18 cellular contexts compared by ENCODE assay signal in genomic region chr2:19548116-19548515, GRCh38.
DNase-seq lines count a peak whose midpoint lies in the region; ATAC-seq and TF ChIP-seq lines count a peak whose summit lies in the region.
"Had no signal": no experiment of that assay in that cellular context is flagged by ENCODE, and none has a peak within 500 bp of the region (broad histone marks: within the 10 kb centered on the region; RNA-seq: fewer than 3 reads in every experiment).

No MANE protein-coding gene starts in this region.

- H4K91ac ChIP-seq in mesenchymal stem cell (ENCODE audit: low read length), result peak overlapping the region; percentile 20

- H2AK5ac ChIP-seq in mesenchymal stem cell (ENCODE audit: low read length, severe bottlenecking), result no peak overlapping the region

- peaks cover 0 to 7% of the 10 kb centered on the region in 2 donors for H3K9me3 Mint-ChIP-seq in stimulated activated naive CD8-positive, alpha-beta T cell treated with anti-CD3 and anti-CD28 coated beads, Interleukin-15, amount 100 ng/mL, for 72 hours
- H3K9me3 Mint-ChIP-seq in stimulated activated effector memory CD8-positive, alpha-beta T cell treated with anti-CD3 and anti-CD28 coated beads, Interleukin-12 subunit alpha, Interleukin-12 subunit beta, amount 100 ng/mL, for 72 hours, result no peaks in the 10 kb centered on the region
- H3K9me3 Mint-ChIP-seq in activated naive CD4-positive, alpha-beta T cell treated with anti-CD3 and anti-CD28 coated beads for 36 hours, result no peaks in the 10 kb centered on the region
- peaks cover 4% of the 10 kb centered on the region; the same call in 1 of the 2 replicates for H3K9me3 Mint-ChIP-seq in WTC11
- H3K9me3 Mint-ChIP-seq: CD4-positive, alpha-beta memory T cell had no signal

- H3K9ac ChIP-seq in mesenchymal stem cell (ENCODE audit: low read length), result no peak overlapping the region
- H3K9ac ChIP-seq: BLaER1, GM23248 had no signal

- no peaks in the 10 kb centered on the region for H3K4me1 Mint-ChIP-seq in stimulated activated naive CD8-positive, alpha-beta T cell treated with anti-CD3 and anti-CD28 coated beads, Interleukin-15, amount 100 ng/mL, for 72 hours
- no peaks in the 10 kb centered on the region for H3K4me1 Mint-ChIP-seq in stimulated activated effector memory CD8-positive, alpha-beta T cell treated with anti-CD3 and anti-CD28 coated beads, Interleukin-12 subunit alpha, Interleukin-12 subunit beta, amount 100 ng/mL, for 72 hours
- no peaks in the 10 kb centered on the region for H3K4me1 Mint-ChIP-seq in activated naive CD4-positive, alpha-beta T cell treated with anti-CD3 and anti-CD28 coated beads for 36 hours (ENCODE audit: low read depth)
- H3K4me1 Mint-ChIP-seq in WTC11, result no peaks in the 10 kb centered on the region
- H3K4me1 Mint-ChIP-seq: CD14-positive monocyte; CD4-positive, alpha-beta memory T cell; IgD-negative memory B cell had no signal

- H2BK120ac ChIP-seq in mesenchymal stem cell (ENCODE audit: low read depth, low read length), result no peak overlapping the region

- no peaks in the 10 kb centered on the region for H3K79me1 ChIP-seq in mesenchymal stem cell (replicated peaks; ENCODE audit: low read length, poor library complexity, severe bottlenecking)

- TF ChIP-seq CTCF in WTC11 (IDR thresholded peaks at IDR 0.05), result no peak

- no peak overlapping the region for H3K18ac ChIP-seq in mesenchymal stem cell (ENCODE audit: low read depth in 1 of 2, low read length in 2 of 2)

- H3K4me2 ChIP-seq in mesenchymal stem cell (ENCODE audit: low read length, poor library complexity, severe bottlenecking), result no peak overlapping the region
- H3K4me2 ChIP-seq: BLaER1 had no signal

- WGBS in mesenchymal stem cell, result 100% methylated on average over 1 of the region's 1 CpG

- H2BK15ac ChIP-seq in mesenchymal stem cell (ENCODE audit: low read depth, poor library complexity, severe bottlenecking), result peak overlapping the region; percentile 12

- H4K8ac ChIP-seq in mesenchymal stem cell (ENCODE audit: low read length), result peak overlapping the region; percentile 28

- H3K4me3 Mint-ChIP-seq in stimulated activated naive CD8-positive, alpha-beta T cell treated with anti-CD3 and anti-CD28 coated beads, Interleukin-15, amount 100 ng/mL, for 72 hours, result no peak overlapping the region
- no peak overlapping the region for H3K4me3 Mint-ChIP-seq in stimulated activated effector memory CD8-positive, alpha-beta T cell treated with anti-CD3 and anti-CD28 coated beads, Interleukin-12 subunit alpha, Interleukin-12 subunit beta, amount 100 ng/mL, for 72 hours
- H3K4me3 Mint-ChIP-seq in activated naive CD4-positive, alpha-beta T cell treated with anti-CD3 and anti-CD28 coated beads for 36 hours, result no peak overlapping the region
- H3K4me3 Mint-ChIP-seq in WTC11, result no peak overlapping the region
- H3K4me3 Mint-ChIP-seq: CD14-positive monocyte; CD4-positive, alpha-beta memory T cell; IgD-negative memory B cell had no signal

- DNase-seq in stimulated activated naive CD8-positive, alpha-beta T cell treated with anti-CD3 and anti-CD28 coated beads, Interleukin-15, amount 100 ng/mL, for 72 hours, result no peak
- DNase-seq in stimulated activated naive CD8-positive, alpha-beta T cell treated with anti-CD3 and anti-CD28 coated beads, Interleukin-15, Interleukin-2, amounts not matched to agents 100 U/mL and 50 U/mL, for 24 hours, result no peak
- DNase-seq in mesenchymal stem cell (no peak), WTC11 (ENCODE audit: low spot score) (no peak)
- DNase-seq in stimulated activated effector memory CD8-positive, alpha-beta T cell treated with anti-CD3 and anti-CD28 coated beads, Interleukin-12 subunit alpha, Interleukin-12 subunit beta, amount 100 ng/mL, for 72 hours (ENCODE audit: low spot score in 2 of 2), result no peak
- no peak for DNase-seq in activated naive CD4-positive, alpha-beta T cell treated with anti-CD3 and anti-CD28 coated beads for 36 hours
- DNase-seq: 8988T; CD4-positive, alpha-beta memory T cell; DMS79 treated with DMSO at 0.1 percent for 48 hours; GF-D8; GM23248; HCEC 1CT had no signal

- no peak overlapping the region for H3K23ac ChIP-seq in mesenchymal stem cell (ENCODE audit: low read length in 2 of 2)

- peak; percentile 30 for ATAC-seq in stimulated activated naive CD8-positive, alpha-beta T cell treated with anti-CD3 and anti-CD28 coated beads, Interleukin-15, amount 100 ng/mL, for 72 hours
- no peak for ATAC-seq in stimulated activated naive CD8-positive, alpha-beta T cell treated with anti-CD3 and anti-CD28 coated beads, Interleukin-15, Interleukin-2, amounts not matched to agents 100 U/mL and 50 U/mL, for 24 hours
- ATAC-seq in stimulated activated effector memory CD8-positive, alpha-beta T cell treated with anti-CD3 and anti-CD28 coated beads, Interleukin-12 subunit alpha, Interleukin-12 subunit beta, amount 100 ng/mL, for 72 hours, result peak; percentile 24
- ATAC-seq in GM21717 (IDR thresholded peaks at IDR 0.05; ENCODE audit: unreplicated experiment), result no peak
- no peak for ATAC-seq in WTC11
- ATAC-seq: GM12878, HepG2 had no signal

- no peaks in the 10 kb centered on the region for H3K9me3 ChIP-seq in mesenchymal stem cell (ENCODE audit: control insufficient read depth, low read length)
- H3K9me3 ChIP-seq: BLaER1 had no signal

- H2BK12ac ChIP-seq in mesenchymal stem cell (ENCODE audit: low read length in 2 of 2), result no peak overlapping the region

- POLR2A ChIA-PET in WTC11 (lab: Charles Lee), result no interaction called here

- CTCF ChIA-PET in activated naive CD4-positive, alpha-beta T cell treated with anti-CD3 and anti-CD28 coated beads for 36 hours (lab: Charles Lee), result no interaction called here
- CTCF ChIA-PET in WTC11 (lab: Charles Lee), result no interaction called here

- H2BK5ac ChIP-seq in mesenchymal stem cell (ENCODE audit: low read depth, low read length, poor library complexity, severe bottlenecking), result no peak overlapping the region

- no peak overlapping the region for H3K4me3 ChIP-seq in mesenchymal stem cell (ENCODE audit: insufficient read depth in 1 of 2, low read depth in 1 of 2, low read length in 2 of 2)
- H3K4me3 ChIP-seq: BLaER1, GM12878, GM23248 had no signal

- no peak overlapping the region for H2AFZ ChIP-seq in mesenchymal stem cell (ENCODE audit: low read depth, low read length)
- H2AFZ ChIP-seq: GM23248 had no signal

- no peaks in the 10 kb centered on the region for H3K27me3 ChIP-seq in mesenchymal stem cell (ENCODE audit: control insufficient read depth in 1 of 2, insufficient read depth in 1 of 2, low read length in 2 of 2)
- H3K27me3 ChIP-seq: BLaER1 had no signal

- H3K14ac ChIP-seq in mesenchymal stem cell (ENCODE audit: low read length in 2 of 2), result no peak overlapping the region

- peaks cover 3% of the 10 kb centered on the region for H3K4me1 ChIP-seq in mesenchymal stem cell (ENCODE audit: control insufficient read depth, insufficient read depth, low read depth, low read length)
- H3K4me1 ChIP-seq: BLaER1 had no signal

- H3K36me3 Mint-ChIP-seq in stimulated activated effector memory CD8-positive, alpha-beta T cell treated with anti-CD3 and anti-CD28 coated beads, Interleukin-12 subunit alpha, Interleukin-12 subunit beta, amount 100 ng/mL, for 72 hours, result no peaks in the 10 kb centered on the region
- no peaks in the 10 kb centered on the region for H3K36me3 Mint-ChIP-seq in activated naive CD4-positive, alpha-beta T cell treated with anti-CD3 and anti-CD28 coated beads for 36 hours (ENCODE audit: low read depth)
- no peaks in the 10 kb centered on the region for H3K36me3 Mint-ChIP-seq in WTC11
- H3K36me3 Mint-ChIP-seq: CD14-positive monocyte; CD4-positive, alpha-beta memory T cell; IgD-negative memory B cell had no signal

- no peak overlapping the region for H3K27ac ChIP-seq in mesenchymal stem cell (ENCODE audit: low read length, poor library complexity, severe bottlenecking)
- H3K27ac ChIP-seq: BLaER1, GM23248 had no signal

- intact Hi-C loops in activated naive CD4-positive, alpha-beta T cell treated with anti-CD3 and anti-CD28 coated beads for 36 hours (cut with micrococcal nuclease), result no loop called here

- no peak overlapping the region for H3K4ac ChIP-seq in mesenchymal stem cell (ENCODE audit: low read depth in 1 of 2, low read length in 2 of 2)

- H3K36me3 ChIP-seq in mesenchymal stem cell (ENCODE audit: control insufficient read depth in 1 of 2, insufficient read depth in 2 of 2, low read depth in 1 of 2, low read length in 2 of 2), result no peaks in the 10 kb centered on the region
- H3K36me3 ChIP-seq: BLaER1 had no signal

- H3K27ac Mint-ChIP-seq in stimulated activated naive CD8-positive, alpha-beta T cell treated with anti-CD3 and anti-CD28 coated beads, Interleukin-15, amount 100 ng/mL, for 72 hours, result no peak overlapping the region
- no peak overlapping the region for H3K27ac Mint-ChIP-seq in stimulated activated effector memory CD8-positive, alpha-beta T cell treated with anti-CD3 and anti-CD28 coated beads, Interleukin-12 subunit alpha, Interleukin-12 subunit beta, amount 100 ng/mL, for 72 hours
- no peak overlapping the region for H3K27ac Mint-ChIP-seq in activated naive CD4-positive, alpha-beta T cell treated with anti-CD3 and anti-CD28 coated beads for 36 hours
- no peak overlapping the region for H3K27ac Mint-ChIP-seq in WTC11
- H3K27ac Mint-ChIP-seq: CD4-positive, alpha-beta memory T cell; IgD-negative memory B cell had no signal

- H3K27me3 Mint-ChIP-seq in stimulated activated naive CD8-positive, alpha-beta T cell treated with anti-CD3 and anti-CD28 coated beads, Interleukin-15, amount 100 ng/mL, for 72 hours, result peaks cover 20% of the 10 kb centered on the region
- H3K27me3 Mint-ChIP-seq in activated naive CD4-positive, alpha-beta T cell treated with anti-CD3 and anti-CD28 coated beads for 36 hours (ENCODE audit: low read depth), result peaks cover 17% of the 10 kb centered on the region
- H3K27me3 Mint-ChIP-seq in WTC11 (ENCODE audit: low read depth), result no peaks in the 10 kb centered on the region

TF ChIP-seq in WTC11, 78 proteins besides CTCF, POLR2A, EP300 and RAD21 (continues in another document):
- no peak for TF ChIP-seq MXD4 (CRISPR knock-in tag; IDR thresholded peaks at IDR 0.05; ENCODE audit: borderline replicate concordance)
- no peak for TF ChIP-seq ZNF423 (CRISPR knock-in tag; IDR thresholded peaks at IDR 0.05)
- no peak for TF ChIP-seq ATF2 (CRISPR knock-in tag; IDR thresholded peaks at IDR 0.05; ENCODE audit: borderline replicate concordance, low read depth)
- no peak for TF ChIP-seq SMAD4 (CRISPR knock-in tag; IDR thresholded peaks at IDR 0.05)

Comparison
In these comparisons a context has a peak if more than half of its experiments do, and no peak if none do; other contexts are left out.
1. ATAC-seq: peak in stimulated activated naive CD8-positive, alpha-beta T cell treated with anti-CD3 and anti-CD28 coated beads, Interleukin-15, amount 100 ng/mL, for 72 hours (single experiment) and stimulated activated effector memory CD8-positive, alpha-beta T cell treated with anti-CD3 and anti-CD28 coated beads, Interleukin-12 subunit alpha, Interleukin-12 subunit beta, amount 100 ng/mL, for 72 hours (single experiment); none in stimulated activated naive CD8-positive, alpha-beta T cell treated with anti-CD3 and anti-CD28 coated beads, Interleukin-15, Interleukin-2, amounts not matched to agents 100 U/mL and 50 U/mL, for 24 hours (single experiment), GM21717 (single experiment) and WTC11 (single experiment).